In the genomic region with DNA sequence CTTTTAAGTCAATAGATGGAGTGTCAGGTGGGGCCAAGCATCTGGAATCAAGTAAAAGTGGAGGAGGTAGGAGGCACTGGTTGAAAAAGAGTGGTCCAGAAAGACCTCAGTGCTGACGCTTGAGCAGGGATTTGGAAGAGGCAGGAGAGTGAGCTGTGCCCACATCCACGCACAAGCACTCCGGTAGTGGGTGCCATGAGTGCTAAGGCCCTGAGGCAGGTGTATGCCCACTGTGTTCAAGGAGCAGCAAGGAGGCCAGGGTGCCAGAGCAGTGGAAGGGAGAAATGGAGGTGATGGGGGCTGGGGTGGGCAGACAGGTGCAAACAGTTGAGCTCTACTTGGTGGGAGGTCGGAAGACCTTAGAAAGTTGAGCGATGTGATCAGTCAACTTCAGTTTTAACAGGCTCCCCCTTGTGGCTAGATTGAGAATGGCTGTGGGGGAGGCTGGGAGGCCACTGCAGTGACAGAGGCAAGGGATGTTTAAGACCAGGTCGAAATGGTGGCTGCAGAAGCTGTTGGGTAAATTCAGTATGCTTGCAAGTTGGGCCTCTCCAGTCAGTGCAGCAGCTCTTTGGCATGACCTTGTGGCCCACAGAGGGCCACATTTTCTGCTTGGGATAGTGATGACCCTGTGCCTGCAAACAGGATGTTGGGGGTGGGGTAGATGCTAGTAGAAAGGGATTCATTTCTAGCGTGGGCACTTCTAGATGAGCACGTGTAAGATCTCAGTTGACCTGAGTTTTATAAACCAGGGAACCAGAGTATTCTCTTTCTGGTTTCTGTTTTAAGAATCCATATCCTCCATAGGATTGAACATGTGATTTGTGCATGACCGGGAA, we compare ENCODE assay signal across 1 cellular context.
A peak's percentile ranks its signal among the peaks of the same experiment; 100 is the strongest.
TF ChIP-seq lines count a peak whose summit lies in the region.

No MANE protein-coding gene starts in this region.

TF ChIP-seq in SK-N-SH, 30 proteins besides CTCF, POLR2A, EP300 and RAD21 (continued from another document):
- TF ChIP-seq, protein P1, sequence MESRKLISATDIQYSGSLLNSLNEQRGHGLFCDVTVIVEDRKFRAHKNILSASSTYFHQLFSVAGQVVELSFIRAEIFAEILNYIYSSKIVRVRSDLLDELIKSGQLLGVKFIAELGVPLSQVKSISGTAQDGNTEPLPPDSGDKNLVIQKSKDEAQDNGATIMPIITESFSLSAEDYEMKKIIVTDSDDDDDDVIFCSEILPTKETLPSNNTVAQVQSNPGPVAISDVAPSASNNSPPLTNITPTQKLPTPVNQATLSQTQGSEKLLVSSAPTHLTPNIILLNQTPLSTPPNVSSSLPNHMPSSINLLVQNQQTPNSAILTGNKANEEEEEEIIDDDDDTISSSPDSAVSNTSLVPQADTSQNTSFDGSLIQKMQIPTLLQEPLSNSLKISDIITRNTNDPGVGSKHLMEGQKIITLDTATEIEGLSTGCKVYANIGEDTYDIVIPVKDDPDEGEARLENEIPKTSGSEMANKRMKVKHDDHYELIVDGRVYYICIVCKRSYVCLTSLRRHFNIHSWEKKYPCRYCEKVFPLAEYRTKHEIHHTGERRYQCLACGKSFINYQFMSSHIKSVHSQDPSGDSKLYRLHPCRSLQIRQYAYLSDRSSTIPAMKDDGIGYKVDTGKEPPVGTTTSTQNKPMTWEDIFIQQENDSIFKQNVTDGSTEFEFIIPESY (IDR thresholded peaks at IDR 0.05; ENCODE audit: borderline replicate concordance, low read depth): no peak
- TF ChIP-seq FOSL2 (IDR thresholded peaks at IDR 0.05; ENCODE audit: borderline replicate concordance, low read depth): no peak
- peak; percentile 46 for TF ChIP-seq SMC3 (IDR thresholded peaks at IDR 0.05; ENCODE audit: low read depth, low read length)
- TF ChIP-seq MXI1 (IDR thresholded peaks at IDR 0.05; ENCODE audit: low read depth, low read length): no peak
- TF ChIP-seq JUND (IDR thresholded peaks at IDR 0.05): no peak
- TF ChIP-seq FOXJ3 (CRISPR knock-in tag; IDR thresholded peaks at IDR 0.05): no peak
- TF ChIP-seq, protein P2, sequence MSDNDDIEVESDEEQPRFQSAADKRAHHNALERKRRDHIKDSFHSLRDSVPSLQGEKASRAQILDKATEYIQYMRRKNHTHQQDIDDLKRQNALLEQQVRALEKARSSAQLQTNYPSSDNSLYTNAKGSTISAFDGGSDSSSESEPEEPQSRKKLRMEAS (IDR thresholded peaks at IDR 0.05; ENCODE audit: low read depth): no peak
